ENCODE assay signal across 1 cellular context in the genomic region with DNA sequence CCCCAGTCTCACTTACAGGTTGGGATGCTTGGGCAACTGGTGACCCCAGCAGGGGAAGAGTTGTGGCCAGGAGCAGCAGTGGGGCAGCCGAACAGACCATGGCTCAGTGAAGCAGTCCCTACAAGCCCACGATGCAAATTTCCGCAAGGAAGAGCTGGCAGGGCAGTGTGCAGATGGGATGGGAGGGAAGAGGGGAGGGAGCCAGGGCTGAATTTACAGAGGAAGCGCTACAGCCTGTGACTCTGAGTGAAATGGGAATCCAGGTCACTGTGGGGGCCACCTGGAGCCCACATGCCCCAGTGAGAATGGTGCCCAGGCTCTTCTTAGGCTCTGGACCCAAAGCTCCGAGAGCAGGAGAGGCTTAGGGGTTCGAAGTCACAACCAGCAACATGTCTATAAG.
TF ChIP-seq lines count a peak whose summit lies in the region.

No MANE protein-coding gene starts in this region.

TF ChIP-seq in HepG2, 621 proteins besides CTCF, POLR2A, EP300 and RAD21:
- 0 out of 2 replicates have a peak, but pooled peaks have one; percentile 11 for TF ChIP-seq ZNF768 (CRISPR knock-in tag; IDR thresholded peaks at IDR 0.05)
- TF ChIP-seq, protein P1, sequence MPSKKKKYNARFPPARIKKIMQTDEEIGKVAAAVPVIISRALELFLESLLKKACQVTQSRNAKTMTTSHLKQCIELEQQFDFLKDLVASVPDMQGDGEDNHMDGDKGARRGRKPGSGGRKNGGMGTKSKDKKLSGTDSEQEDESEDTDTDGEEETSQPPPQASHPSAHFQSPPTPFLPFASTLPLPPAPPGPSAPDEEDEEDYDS (CRISPR knock-in tag; IDR thresholded peaks at IDR 0.05), result no peak
TF ChIP-seq in HepG2: peak in this region for 1.
